Comparison of ENCODE assay signal across 18 cellular contexts in the genomic region with DNA sequence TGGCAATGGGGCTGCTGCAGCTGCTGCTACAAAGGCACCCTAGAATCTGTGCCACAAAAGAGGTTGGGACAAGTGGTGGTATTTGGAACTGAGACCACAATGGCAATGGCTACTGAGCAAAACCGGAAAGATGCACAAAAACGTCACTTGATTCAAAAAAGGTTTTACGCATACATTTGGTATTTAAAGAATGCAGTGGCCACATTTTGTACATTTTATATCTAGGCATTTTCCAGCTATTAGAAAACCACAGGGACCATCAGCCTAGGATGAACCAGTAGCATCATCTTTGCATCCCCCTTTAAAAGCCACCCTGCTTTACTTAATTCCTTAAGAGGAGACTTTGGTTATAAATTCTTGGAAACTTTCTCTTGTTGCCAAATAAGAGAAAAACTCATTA.
"Had no signal": no experiment of that assay in that cellular context is flagged by ENCODE, and none has a peak within 500 bp of the region (broad histone marks: within the 10 kb centered on the region; RNA-seq: fewer than 3 reads in every experiment).

No MANE protein-coding gene starts in this region.

- H3K4me1 ChIP-seq: left lung, thyroid gland had no signal

- H3K27ac ChIP-seq: coronary artery, left lung, thyroid gland had no signal

- H3K36me3 ChIP-seq: left lung, thyroid gland had no signal

- H3K27me3 ChIP-seq: left lung, thyroid gland had no signal

- DNase-seq: activated B cell treated with CpG ODN at 0.5 μM for 24 hours; activated CD4-positive, alpha-beta memory T cell treated with anti-CD3 and anti-CD28 coated beads, Interleukin-2, amount 10 ng/mL, durations not matched to agents 7 days and 5 days; activated CD4-positive, alpha-beta T cell treated with anti-CD3 and anti-CD28 coated beads for 48 hours; activated naive CD4-positive, alpha-beta T cell treated with Interleukin-2 at 50 U/mL for 16 hours; activated naive CD8-positive, alpha-beta T cell treated with anti-CD3 and anti-CD28 coated beads, Interleukin-2, amount 10 ng/mL, durations not matched to agents 7 days and 5 days; activated T-cell treated with anti-CD3 and anti-CD28 coated beads, Interleukin-2, amount 50 U/mL, for 1 hour; foreskin melanocyte; kidney; left lung; midbrain; nephron progenitor cell; nucleus accumbens; posterior cingulate gyrus; retina; stimulated activated naive CD4-positive, alpha-beta T cell; thyroid gland had no signal

- ATAC-seq: activated T-helper 17 cell treated with anti-CD3 and anti-CD28 coated beads, Interleukin-2, amount 50 U/mL, for 72 hours; left lung had no signal

- H3K4me3 ChIP-seq: coronary artery, left lung, thyroid gland had no signal
